In genomic region chr5:140145818-140146522, GRCh38 we compare ENCODE assay signal across 8 cellular contexts. TPM values are rescaled to one million over a fixed set of nuclear protein-coding genes. Genes with fewer than 3 reads are reported as not detected.
A peak's percentile ranks its signal among the peaks of the same experiment; 100 is the strongest.
DNase-seq lines count a peak whose midpoint lies in the region; ATAC-seq and TF ChIP-seq lines count a peak whose summit lies in the region.

No MANE protein-coding gene starts in this region.

- H3K4me3 ChIP-seq in CD8-positive, alpha-beta memory T cell (ENCODE audit: low read length): peak overlapping the region; percentile 32
- peak overlapping the region; percentile 32 to 57 for H3K4me3 ChIP-seq in testis

- no peak for TF ChIP-seq POLR2A in testis (IDR thresholded peaks at IDR 0.05)

- CTCF ChIA-PET in CD8-positive, alpha-beta memory T cell (lab: Charles Lee): interaction anchor here (0.7 to 6.1 kb wide), 19 partner anchors 11 to 178 kb away, joined by 3 to 116 read pairs (median 7); partner anchors contain the start of genes NRG2 and PURA

- peak; percentile 54 for ATAC-seq in HG02588 (IDR thresholded peaks at IDR 0.05; ENCODE audit: unreplicated experiment)
- ATAC-seq in activated naive CD4-positive, alpha-beta T cell treated with anti-CD3 and anti-CD28 coated beads, Interleukin-2, amount 50 U/mL, for 72 hours: peak; percentile 81 to 88

- H3K9me3 Mint-ChIP-seq in CD8-positive, alpha-beta memory T cell: no peaks in the 10 kb centered on the region
- no peaks in the 10 kb centered on the region for H3K9me3 Mint-ChIP-seq in activated naive CD4-positive, alpha-beta T cell treated with anti-CD3 and anti-CD28 coated beads, Interleukin-2, amount 50 U/mL, for 72 hours

- POLR2A ChIA-PET in CD8-positive, alpha-beta memory T cell (lab: Charles Lee): interaction anchor here (3.3 kb wide), 1 partner anchor 39 kb away, joined by 12 read pairs; no protein-coding TSS in a partner anchor

- no peaks in the 10 kb centered on the region for H3K9me3 ChIP-seq in CD8-positive, alpha-beta memory T cell (ENCODE audit: low read length)
- no peaks in the 10 kb centered on the region for H3K9me3 ChIP-seq in testis

- no peak overlapping the region for H3K27ac Mint-ChIP-seq in CD8-positive, alpha-beta memory T cell
- H3K27ac Mint-ChIP-seq in activated naive CD4-positive, alpha-beta T cell treated with anti-CD3 and anti-CD28 coated beads, Interleukin-2, amount 50 U/mL, for 72 hours: no peak overlapping the region

- peaks cover 11% of the 10 kb centered on the region for H3K27me3 ChIP-seq in CD8-positive, alpha-beta memory T cell (ENCODE audit: insufficient read depth, low read length, poor library complexity, severe bottlenecking)
- H3K27me3 ChIP-seq in testis: no peaks in the 10 kb centered on the region

- TF ChIP-seq CTCF in testis (IDR thresholded peaks at IDR 0.05): peak; percentile 65 to 75 (median 74)

- H3K36me3 Mint-ChIP-seq in CD8-positive, alpha-beta memory T cell: peaks cover 0 to 2% (median 0%) of the 10 kb centered on the region in 3 donors
- H3K36me3 Mint-ChIP-seq in activated naive CD4-positive, alpha-beta T cell treated with anti-CD3 and anti-CD28 coated beads, Interleukin-2, amount 50 U/mL, for 72 hours: no peaks in the 10 kb centered on the region

- no peaks in the 10 kb centered on the region for H3K36me3 ChIP-seq in CD8-positive, alpha-beta memory T cell (ENCODE audit: insufficient read depth, low read length)
- no peaks in the 10 kb centered on the region for H3K36me3 ChIP-seq in testis (ENCODE audit: low read depth, missing control alignments)

- 13 to 21% methylated on average over 18 to 45 of the region's 64 CpGs for WGBS in testis, 2 donors

- peaks cover 15% of the 10 kb centered on the region for H3K4me1 ChIP-seq in CD8-positive, alpha-beta memory T cell (ENCODE audit: insufficient read depth, low read length)
- peaks cover 13% of the 10 kb centered on the region for H3K4me1 ChIP-seq in testis

- intact Hi-C loops in head of caudate nucleus (cut with DNase I): no loop called here
- intact Hi-C loops in testis (cut with DNase I; ENCODE audit: low total_unique reads): no loop called here

- no peak overlapping the region for H3K27ac ChIP-seq in CD8-positive, alpha-beta memory T cell (ENCODE audit: low read depth, low read length)
- H3K27ac ChIP-seq in testis: peak overlapping the region in 1 of 2 donors; percentile 31

- H3K4me1 Mint-ChIP-seq in CD8-positive, alpha-beta memory T cell: peaks cover 17 to 32% (median 26%) of the 10 kb centered on the region in 3 donors

- peak overlapping the region in 5 of 7 donors; percentile 10 to 69 (median 48) for H3K4me3 Mint-ChIP-seq in CD8-positive, alpha-beta memory T cell

- peaks cover 12 to 17% of the 10 kb centered on the region in 2 donors for H3K27me3 Mint-ChIP-seq in CD8-positive, alpha-beta memory T cell

- peak; percentile 31 to 56 (median 39) for DNase-seq in CD8-positive, alpha-beta memory T cell
- DNase-seq in RPMI8226 (peak; percentile 80), head of caudate nucleus (peak in 41 of 42 donors; percentile 12 to 86 (median 66)), occipital lobe (lab: John Stamatoyannopoulos, UW) (peak; percentile 47), testis (peak; percentile 75), NK-92 (lab: John Stamatoyannopoulos, UW; ENCODE audit: unreplicated experiment) (no peak)
- peak in 1 of 2 donors; percentile 76 for DNase-seq in activated naive CD4-positive, alpha-beta T cell treated with anti-CD3 and anti-CD28 coated beads, Interleukin-2, amount 50 U/mL, for 72 hours (ENCODE audit: low spot score in 2 of 2)

RNA-seq across cellular contexts. Expression of gene IGIP, which starts 20.2 kb away (rescaled TPM):
- 1 to 10 TPM; 3.7 to 4.1 TPM for total RNA-seq in CD8-positive, alpha-beta memory T cell
- 0.29 TPM for polyA plus RNA-seq in CD8-positive, alpha-beta memory T cell
- total RNA-seq in activated naive CD4-positive, alpha-beta T cell treated with anti-CD3 and anti-CD28 coated beads, Interleukin-2, amount 50 U/mL, for 72 hours: 1 to 10 TPM; 1.8 to 3.2 TPM
- total RNA-seq in occipital lobe (11.9 TPM), testis (10 to 100 TPM; 11.1 to 12.1 TPM)
- polyA plus RNA-seq in testis (ENCODE audit: insufficient read depth, low read depth, low replicate concordance): 7.1 TPM

RNA-seq across cellular contexts. Expression of gene CYSTM1, which starts 29.0 kb away (rescaled TPM):
- 10 to 100 TPM; 13.9 to 17.3 TPM for total RNA-seq in CD8-positive, alpha-beta memory T cell
- 11.1 TPM for polyA plus RNA-seq in CD8-positive, alpha-beta memory T cell
- total RNA-seq in activated naive CD4-positive, alpha-beta T cell treated with anti-CD3 and anti-CD28 coated beads, Interleukin-2, amount 50 U/mL, for 72 hours: 10 to 100 TPM; 10.8 to 18.8 TPM
- 3.9 TPM for total RNA-seq in occipital lobe
- 10 to 100 TPM; 33.5 to 43.6 TPM for total RNA-seq in testis
- polyA plus RNA-seq in testis (ENCODE audit: insufficient read depth, low read depth, low replicate concordance): 115 TPM

RNA-seq across cellular contexts. Expression of gene PURA, which starts 32.1 kb away (rescaled TPM):
- 10 to 100 TPM; 14.8 to 16.4 TPM for total RNA-seq in CD8-positive, alpha-beta memory T cell
- polyA plus RNA-seq in CD8-positive, alpha-beta memory T cell: 4.8 TPM
- 10 to 100 TPM in 1 of 2 donors, 1 to 10 TPM in 1; 7.7 to 11.1 TPM for total RNA-seq in activated naive CD4-positive, alpha-beta T cell treated with anti-CD3 and anti-CD28 coated beads, Interleukin-2, amount 50 U/mL, for 72 hours
- 14.5 TPM for total RNA-seq in occipital lobe
- 10 to 100 TPM; 22.9 to 26.9 TPM for total RNA-seq in testis
- polyA plus RNA-seq in testis (ENCODE audit: insufficient read depth, low read depth, low replicate concordance): 9.3 TPM
